Comparison of ENCODE assay signal across 7 cellular contexts in genomic region chr9:41354060-41354934, GRCh38.
DNase-seq lines count a peak whose midpoint lies in the region; ATAC-seq and TF ChIP-seq lines count a peak whose summit lies in the region.
"Not testable (repeated sequence)": the region's sequence is repeated elsewhere in the genome, so short reads cannot be mapped to it uniquely, and the experiment has no call there.

No MANE protein-coding gene starts in this region.

- not testable (repeated sequence) for H3K27me3 ChIP-seq in esophagus squamous epithelium

- not testable (repeated sequence) for H3K9me3 Mint-ChIP-seq in activated CD4-positive, alpha-beta memory T cell treated with anti-CD3 and anti-CD28 coated beads, Interleukin-2, amount 10 ng/mL, durations not matched to agents 7 days and 5 days; activated naive CD8-positive, alpha-beta T cell treated with anti-CD3 and anti-CD28 coated beads, Interleukin-2, amount 10 ng/mL, durations not matched to agents 7 days and 5 days; stimulated activated effector memory CD8-positive, alpha-beta T cell treated with anti-CD3 and anti-CD28 coated beads, Interleukin-12 subunit alpha, Interleukin-12 subunit beta, amount 100 ng/mL, for 72 hours

- not testable (repeated sequence) for H4K20me1 ChIP-seq in OCI-LY7 (ENCODE audit: insufficient read depth, low read length)

- peak overlapping the region; percentile 58 for H3K4me3 Mint-ChIP-seq in activated CD4-positive, alpha-beta memory T cell treated with anti-CD3 and anti-CD28 coated beads, Interleukin-2, amount 10 ng/mL, durations not matched to agents 7 days and 5 days
- H3K4me3 Mint-ChIP-seq in activated naive CD8-positive, alpha-beta T cell treated with anti-CD3 and anti-CD28 coated beads, Interleukin-2, amount 10 ng/mL, durations not matched to agents 7 days and 5 days = peak overlapping the region; percentile 61
- H3K4me3 Mint-ChIP-seq in stimulated activated effector memory CD8-positive, alpha-beta T cell treated with anti-CD3 and anti-CD28 coated beads, Interleukin-12 subunit alpha, Interleukin-12 subunit beta, amount 100 ng/mL, for 72 hours = peak overlapping the region; percentile 63

- peak overlapping the region; percentile 19 for H3K27ac ChIP-seq in OCI-LY7 (ENCODE audit: low read depth, low read length, poor library complexity, severe bottlenecking)
- not testable (repeated sequence) for H3K27ac ChIP-seq in esophagus squamous epithelium

- H2AFZ ChIP-seq in OCI-LY7 (ENCODE audit: low read length) = not testable (repeated sequence)

- intact Hi-C loops in OCI-LY7 (cut with micrococcal nuclease; ENCODE audit: unreplicated experiment); esophagus squamous epithelium (cut with DNase I); mucosa of descending colon (cut with DNase I, micrococcal nuclease): not testable (repeated sequence)

- CTCF ChIA-PET in OCI-LY7 (lab: Charles Lee; ENCODE audit: unreplicated experiment); activated CD4-positive, alpha-beta memory T cell treated with anti-CD3 and anti-CD28 coated beads, Interleukin-2, amount 10 ng/mL, durations not matched to agents 7 days and 5 days (lab: Charles Lee): not testable (repeated sequence)

- BruUV-seq in OCI-LY7 (replicated peaks; lab: Mats Ljungman, UMichigan) = not testable (repeated sequence)

- POLR2A ChIA-PET in OCI-LY7 (lab: Charles Lee); activated CD4-positive, alpha-beta memory T cell treated with anti-CD3 and anti-CD28 coated beads, Interleukin-2, amount 10 ng/mL, durations not matched to agents 7 days and 5 days (lab: Charles Lee); activated naive CD8-positive, alpha-beta T cell treated with anti-CD3 and anti-CD28 coated beads, Interleukin-2, amount 10 ng/mL, durations not matched to agents 7 days and 5 days (lab: Charles Lee): not testable (repeated sequence)

- peak overlapping the region; percentile 36; the same call in 1 of the 2 replicates for H3K4me2 ChIP-seq in OCI-LY7 (ENCODE audit: low read length)

- H3K79me2 ChIP-seq in OCI-LY7 (ENCODE audit: insufficient read depth, low read depth, low read length) = not testable (repeated sequence)

- H3K4me1 Mint-ChIP-seq in activated CD4-positive, alpha-beta memory T cell treated with anti-CD3 and anti-CD28 coated beads, Interleukin-2, amount 10 ng/mL, durations not matched to agents 7 days and 5 days = peaks cover 13% of the 10 kb centered on the region
- H3K4me1 Mint-ChIP-seq in activated naive CD8-positive, alpha-beta T cell treated with anti-CD3 and anti-CD28 coated beads, Interleukin-2, amount 10 ng/mL, durations not matched to agents 7 days and 5 days; stimulated activated effector memory CD8-positive, alpha-beta T cell treated with anti-CD3 and anti-CD28 coated beads, Interleukin-12 subunit alpha, Interleukin-12 subunit beta, amount 100 ng/mL, for 72 hours: not testable (repeated sequence)

- not testable (repeated sequence) for TF ChIP-seq POLR2A in esophagus squamous epithelium (IDR thresholded peaks at IDR 0.05)

- H3K9me2 ChIP-seq in OCI-LY7 (ENCODE audit: insufficient read depth, low read length) = not testable (repeated sequence)

- 40% methylated on average over 12 of the region's 47 CpGs; no CpG with 5 or more reads in 1 of the 2 donors for WGBS in esophagus squamous epithelium, 2 donors

- not testable (repeated sequence) for H3K36me3 Mint-ChIP-seq in activated CD4-positive, alpha-beta memory T cell treated with anti-CD3 and anti-CD28 coated beads, Interleukin-2, amount 10 ng/mL, durations not matched to agents 7 days and 5 days (ENCODE audit: low read depth); activated naive CD8-positive, alpha-beta T cell treated with anti-CD3 and anti-CD28 coated beads, Interleukin-2, amount 10 ng/mL, durations not matched to agents 7 days and 5 days; stimulated activated effector memory CD8-positive, alpha-beta T cell treated with anti-CD3 and anti-CD28 coated beads, Interleukin-12 subunit alpha, Interleukin-12 subunit beta, amount 100 ng/mL, for 72 hours

- not testable (repeated sequence) for H3K36me3 ChIP-seq in OCI-LY7 (ENCODE audit: insufficient read depth, low read length); esophagus squamous epithelium; mucosa of descending colon (ENCODE audit: low read depth)

- H3K4me3 ChIP-seq in GM12864 (ENCODE audit: low read depth, low read length) = peak overlapping the region; percentile 47
- H3K4me3 ChIP-seq in OCI-LY7 (ENCODE audit: low read depth, low read length, poor library complexity, severe bottlenecking) = peak overlapping the region; percentile 34
- peak overlapping the region in 3 of 4 donors; percentile 21 to 39 (median 33) for H3K4me3 ChIP-seq in esophagus squamous epithelium
- not testable (repeated sequence) for H3K4me3 ChIP-seq in mucosa of descending colon

- H3K27ac Mint-ChIP-seq in activated CD4-positive, alpha-beta memory T cell treated with anti-CD3 and anti-CD28 coated beads, Interleukin-2, amount 10 ng/mL, durations not matched to agents 7 days and 5 days = peak overlapping the region; percentile 31
- not testable (repeated sequence) for H3K27ac Mint-ChIP-seq in activated naive CD8-positive, alpha-beta T cell treated with anti-CD3 and anti-CD28 coated beads, Interleukin-2, amount 10 ng/mL, durations not matched to agents 7 days and 5 days
- H3K27ac Mint-ChIP-seq in stimulated activated effector memory CD8-positive, alpha-beta T cell treated with anti-CD3 and anti-CD28 coated beads, Interleukin-12 subunit alpha, Interleukin-12 subunit beta, amount 100 ng/mL, for 72 hours = peak overlapping the region; percentile 56

- not testable (repeated sequence) for DNase-seq in GM12864 (ENCODE audit: low read depth); OCI-LY7 (ENCODE audit: low spot score); activated CD4-positive, alpha-beta memory T cell treated with anti-CD3 and anti-CD28 coated beads, Interleukin-2, amount 10 ng/mL, durations not matched to agents 7 days and 5 days; esophagus squamous epithelium (lab: John Stamatoyannopoulos, UW); stimulated activated effector memory CD8-positive, alpha-beta T cell treated with anti-CD3 and anti-CD28 coated beads, Interleukin-12 subunit alpha, Interleukin-12 subunit beta, amount 100 ng/mL, for 72 hours (ENCODE audit: low spot score in 2 of 2)
- peak; percentile 49 for DNase-seq in activated naive CD8-positive, alpha-beta T cell treated with anti-CD3 and anti-CD28 coated beads, Interleukin-2, amount 10 ng/mL, durations not matched to agents 7 days and 5 days
- peak in 2 of 3 donors; percentile 37 to 51 for DNase-seq in mucosa of descending colon

- H3K4me1 ChIP-seq in OCI-LY7 (ENCODE audit: insufficient read depth, low read length, poor library complexity, severe bottlenecking); mucosa of descending colon (ENCODE audit: low read depth): not testable (repeated sequence)
- H3K4me1 ChIP-seq in esophagus squamous epithelium = peaks cover 0 to 24% (median 0%) of the 10 kb centered on the region in 3 donors

- not testable (repeated sequence) for ATAC-seq in activated naive CD8-positive, alpha-beta T cell treated with anti-CD3 and anti-CD28 coated beads, Interleukin-2, amount 10 ng/mL, durations not matched to agents 7 days and 5 days (ENCODE audit: low read depth); mucosa of descending colon; stimulated activated effector memory CD8-positive, alpha-beta T cell treated with anti-CD3 and anti-CD28 coated beads, Interleukin-12 subunit alpha, Interleukin-12 subunit beta, amount 100 ng/mL, for 72 hours

- H3K9me3 ChIP-seq in OCI-LY7 (ENCODE audit: low read length); esophagus squamous epithelium; mucosa of descending colon: not testable (repeated sequence)

- not testable (repeated sequence) for TF ChIP-seq CTCF in GM12864 (IDR thresholded peaks at IDR 0.05; ENCODE audit: low read depth, low read length, missing control alignments); OCI-LY7 (conservative IDR thresholded peaks at IDR 0.05; ENCODE audit: low read length); esophagus squamous epithelium (IDR thresholded peaks at IDR 0.05); mucosa of descending colon (IDR thresholded peaks at IDR 0.05)

- H3K27me3 Mint-ChIP-seq in activated CD4-positive, alpha-beta memory T cell treated with anti-CD3 and anti-CD28 coated beads, Interleukin-2, amount 10 ng/mL, durations not matched to agents 7 days and 5 days; activated naive CD8-positive, alpha-beta T cell treated with anti-CD3 and anti-CD28 coated beads, Interleukin-2, amount 10 ng/mL, durations not matched to agents 7 days and 5 days: not testable (repeated sequence)
